ENCODE assay signal across 8 cellular contexts in genomic region chr17:81702934-81703746, GRCh38.
DNase-seq lines count a peak whose midpoint lies in the region; ATAC-seq lines count a peak whose summit lies in the region.

TSS of gene MRPL12 (plus strand) at chr17:81703367. CDS start at chr17:81703502, 135 bp downstream.

- ATAC-seq in GM18907 (IDR thresholded peaks at IDR 0.05; ENCODE audit: unreplicated experiment), result peak; percentile 72
- peak; percentile 82 for ATAC-seq in HG03159 (IDR thresholded peaks at IDR 0.05; ENCODE audit: unreplicated experiment)

- DNase-seq in AG08395 (ENCODE audit: low spot score) (peak; percentile 97), NCI-H345 (lab: John Stamatoyannopoulos, UW) (peak; percentile 97), islet precursor cell (peak; percentile 97)
- DNase-seq in activated CD4-positive, CD25-positive, alpha-beta regulatory T cell treated with anti-CD3 and anti-CD28 coated beads, Interleukin-2, amount 50 U/mL, for 16 hours (ENCODE audit: low read depth, low spot score), result peak; percentile 82
- DNase-seq in central memory CD4-positive, alpha-beta T cell, result peak; percentile 83
- peak; percentile 85 for DNase-seq in stimulated activated CD4-positive, alpha-beta T cell treated with anti-CD3 and anti-CD28 coated beads, Interleukin-12 subunit alpha, Interleukin-12 subunit beta, amount 100 ng/mL, for 4 hours

Comparison
In these comparisons a context has a peak if more than half of its experiments do, and no peak if none do; other contexts are left out.
1. Peak in every context shown above with its lines: DNase-seq and ATAC-seq.